In the genomic region with DNA sequence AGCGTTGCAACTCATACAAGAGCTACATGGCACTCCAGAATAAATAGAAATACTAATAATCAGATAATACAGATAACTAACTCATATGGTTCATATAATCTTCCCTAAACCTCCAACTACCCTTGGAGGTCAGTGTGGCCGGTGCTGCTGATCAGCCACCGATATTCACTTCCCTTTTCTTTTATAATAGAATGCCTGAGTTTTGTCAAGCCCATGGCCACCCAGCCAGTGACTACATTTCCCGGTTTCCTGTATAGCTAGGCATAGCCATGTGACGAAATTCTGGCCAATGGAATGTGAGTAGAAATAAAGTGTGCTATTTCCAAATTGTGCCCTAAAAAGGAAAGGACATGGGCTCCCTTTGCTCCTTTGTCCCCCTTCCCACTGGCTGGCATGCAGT, we compare ENCODE assay signal across 1 cellular context.
TF ChIP-seq lines count a peak whose summit lies in the region.

No MANE protein-coding gene starts in this region.

TF ChIP-seq in K562, 482 proteins besides CTCF, POLR2A, EP300 and RAD21 (continued from another document):
- no peak for TF ChIP-seq ZFP36 (IDR thresholded peaks at IDR 0.05; ENCODE audit: low read depth, low read length, partially characterized antibody)
- TF ChIP-seq, protein P1, sequence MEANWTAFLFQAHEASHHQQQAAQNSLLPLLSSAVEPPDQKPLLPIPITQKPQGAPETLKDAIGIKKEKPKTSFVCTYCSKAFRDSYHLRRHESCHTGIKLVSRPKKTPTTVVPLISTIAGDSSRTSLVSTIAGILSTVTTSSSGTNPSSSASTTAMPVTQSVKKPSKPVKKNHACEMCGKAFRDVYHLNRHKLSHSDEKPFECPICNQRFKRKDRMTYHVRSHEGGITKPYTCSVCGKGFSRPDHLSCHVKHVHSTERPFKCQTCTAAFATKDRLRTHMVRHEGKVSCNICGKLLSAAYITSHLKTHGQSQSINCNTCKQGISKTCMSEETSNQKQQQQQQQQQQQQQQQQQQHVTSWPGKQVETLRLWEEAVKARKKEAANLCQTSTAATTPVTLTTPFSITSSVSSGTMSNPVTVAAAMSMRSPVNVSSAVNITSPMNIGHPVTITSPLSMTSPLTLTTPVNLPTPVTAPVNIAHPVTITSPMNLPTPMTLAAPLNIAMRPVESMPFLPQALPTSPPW (CRISPR knock-in tag; IDR thresholded peaks at IDR 0.05): no peak
TF ChIP-seq in K562: peak in this region for 2.
